12 cellular contexts compared by ENCODE assay signal in genomic region chr21:17709266-17709611, GRCh38.
DNase-seq lines count a peak whose midpoint lies in the region; ATAC-seq, FAIRE-seq and TF ChIP-seq lines count a peak whose summit lies in the region.
"Had no signal": no experiment of that assay in that cellular context is flagged by ENCODE, and none has a peak within 500 bp of the region (broad histone marks: within the 10 kb centered on the region; RNA-seq: fewer than 3 reads in every experiment).

No MANE protein-coding gene starts in this region.

- DNase-seq in activated CD4-positive, alpha-beta T cell treated with anti-CD3 and anti-CD28 coated beads for 36 hours: no peak
- no peak for DNase-seq in activated CD4-positive, alpha-beta T cell treated with anti-CD3 and anti-CD28 coated beads, Interleukin-2, amount 50 U/mL, for 1 hour
- DNase-seq in memory B cell (ENCODE audit: low spot score in 2 of 2) (no peak), NK-92 (lab: John Stamatoyannopoulos, UW; ENCODE audit: unreplicated experiment) (no peak), dermis blood vessel endothelial cell (no peak), kidney (no peak)
- DNase-seq: GDM1, immature natural killer cell had no signal

- no peaks in the 10 kb centered on the region for H3K36me3 ChIP-seq in kidney (ENCODE audit: control insufficient read depth in 1 of 2, insufficient read depth in 2 of 2, low read length in 2 of 2)

- CTCF ChIA-PET in activated CD4-positive, alpha-beta T cell treated with anti-CD3 and anti-CD28 coated beads for 36 hours (lab: Charles Lee): interaction anchor here (1.6 kb wide), 1 partner anchor 194 kb away, joined by 4 read pairs; no protein-coding TSS in a partner anchor

- H3K9me3 Mint-ChIP-seq in activated CD4-positive, alpha-beta T cell treated with anti-CD3 and anti-CD28 coated beads for 36 hours (ENCODE audit: low read depth): peaks cover 16% of the 10 kb centered on the region
- H3K9me3 Mint-ChIP-seq in memory B cell: peaks cover 4% of the 10 kb centered on the region

- H3K4me3 ChIP-seq in kidney (ENCODE audit: low read length in 2 of 2): no peak overlapping the region
- H3K4me3 ChIP-seq: A549 had no signal

- H3K27ac ChIP-seq in kidney (ENCODE audit: low read depth in 2 of 2, low read length in 2 of 2): no peak overlapping the region
- H3K27ac ChIP-seq: A549 had no signal

- ATAC-seq in activated CD4-positive, alpha-beta T cell treated with anti-CD3 and anti-CD28 coated beads for 36 hours: peak; percentile 93
- ATAC-seq in GM21723 (IDR thresholded peaks at IDR 0.05; ENCODE audit: unreplicated experiment) (peak; percentile 100), HG03342 (IDR thresholded peaks at IDR 0.05; ENCODE audit: unreplicated experiment) (peak; percentile 99), memory B cell (ENCODE audit: low read depth) (peak; percentile 57)
- ATAC-seq: A549 had no signal

- POLR2A ChIA-PET in activated CD4-positive, alpha-beta T cell treated with anti-CD3 and anti-CD28 coated beads for 36 hours (lab: Charles Lee): no interaction called here

- peak overlapping the region; percentile 11 for H3K4me3 Mint-ChIP-seq in activated CD4-positive, alpha-beta T cell treated with anti-CD3 and anti-CD28 coated beads for 36 hours
- no peak overlapping the region for H3K4me3 Mint-ChIP-seq in memory B cell
- H3K4me3 Mint-ChIP-seq: immature natural killer cell had no signal

- no peak for TF ChIP-seq CTCF in kidney (IDR thresholded peaks at IDR 0.05; ENCODE audit: borderline replicate concordance, extremely low read depth, insufficient read depth)

- intact Hi-C loops in activated CD4-positive, alpha-beta T cell treated with anti-CD3 and anti-CD28 coated beads for 36 hours (cut with DNase I, micrococcal nuclease): loop anchor here (2.0 to 10.0 kb wide), 3 partner anchors 74 to 108 kb away; partner anchors contain the start of gene C21orf91 (in 1 of the 2)
- intact Hi-C loops in kidney (cut with DNase I): no loop called here

- no peak overlapping the region for H3K9ac ChIP-seq in kidney (ENCODE audit: low read length in 2 of 2)

- no peak overlapping the region for H3K27ac Mint-ChIP-seq in activated CD4-positive, alpha-beta T cell treated with anti-CD3 and anti-CD28 coated beads for 36 hours
- H3K27ac Mint-ChIP-seq in memory B cell: no peak overlapping the region
- H3K27ac Mint-ChIP-seq: progenitor cell of endocrine pancreas had no signal

- peaks cover 13% of the 10 kb centered on the region for H3K4me1 Mint-ChIP-seq in activated CD4-positive, alpha-beta T cell treated with anti-CD3 and anti-CD28 coated beads for 36 hours
- H3K4me1 Mint-ChIP-seq in memory B cell: peaks cover 12% of the 10 kb centered on the region
- H3K4me1 Mint-ChIP-seq: immature natural killer cell had no signal

- peaks cover 6% of the 10 kb centered on the region for H3K36me3 Mint-ChIP-seq in activated CD4-positive, alpha-beta T cell treated with anti-CD3 and anti-CD28 coated beads for 36 hours (ENCODE audit: low read depth)
- H3K36me3 Mint-ChIP-seq in memory B cell: peaks cover 6% of the 10 kb centered on the region

- no peak for FAIRE-seq in kidney (lab: Jason Lieb, UNC)
- FAIRE-seq: A549 had no signal

- H3K4me1 ChIP-seq in kidney (ENCODE audit: control insufficient read depth in 1 of 2, insufficient read depth in 1 of 2, low read depth in 1 of 2, low read length in 2 of 2): no peaks in the 10 kb centered on the region
- H3K4me1 ChIP-seq: A549 had no signal

- H3K9me3 ChIP-seq in kidney (ENCODE audit: control insufficient read depth in 1 of 2, low read length in 2 of 2): no peaks in the 10 kb centered on the region
- H3K9me3 ChIP-seq: A549 had no signal

- H3K27me3 Mint-ChIP-seq in activated CD4-positive, alpha-beta T cell treated with anti-CD3 and anti-CD28 coated beads for 36 hours: peaks cover 2% of the 10 kb centered on the region
- H3K27me3 Mint-ChIP-seq in memory B cell: peaks cover under 1% of the 10 kb centered on the region
- H3K27me3 Mint-ChIP-seq: progenitor cell of endocrine pancreas had no signal
